Comparison of ENCODE assay signal across 22 cellular contexts in the genomic region with DNA sequence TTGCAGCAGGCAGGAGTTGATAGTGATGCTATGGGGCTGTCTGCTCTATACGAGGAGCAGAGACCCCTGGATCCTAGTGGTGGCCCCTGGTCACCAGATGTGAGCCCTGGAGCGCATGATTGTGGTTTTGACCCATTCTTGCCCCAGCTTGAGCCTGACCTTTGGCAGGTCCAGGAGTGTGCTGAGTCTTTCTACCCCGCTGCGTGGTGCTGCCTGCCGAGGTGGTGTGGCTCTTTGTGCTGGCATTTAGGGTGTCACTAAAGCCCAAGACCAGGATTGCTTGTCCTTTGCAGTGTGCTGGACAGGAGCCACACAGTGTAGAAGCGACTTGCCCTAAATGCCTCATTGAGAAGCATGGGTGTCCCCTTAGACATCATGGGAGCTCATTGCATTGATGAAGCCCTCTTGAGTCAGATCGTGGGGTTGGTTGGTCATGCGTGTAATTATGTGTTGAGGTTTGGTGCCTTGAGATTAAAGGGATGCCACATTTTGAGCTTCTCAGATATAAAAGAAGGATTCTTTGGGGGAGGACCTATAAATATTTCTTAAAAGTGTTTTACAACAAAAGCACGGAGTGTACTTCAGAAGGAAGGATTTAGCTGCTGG.
DNase-seq lines count a peak whose midpoint lies in the region; ATAC-seq, FAIRE-seq and TF ChIP-seq lines count a peak whose summit lies in the region.
"Had no signal": no experiment of that assay in that cellular context is flagged by ENCODE, and none has a peak within 500 bp of the region (broad histone marks: within the 10 kb centered on the region; RNA-seq: fewer than 3 reads in every experiment).

No MANE protein-coding gene starts in this region.

- peak; percentile 2 for FAIRE-seq in RCC 7860 (lab: Jason Lieb, UNC)
- FAIRE-seq: HTR-8/SVneo had no signal

- ATAC-seq in GM18502 (IDR thresholded peaks at IDR 0.05; ENCODE audit: poor library complexity, unreplicated experiment) = no peak
- ATAC-seq: PC-3, Right ventricle myocardium inferior, SK-N-SH treated with all-trans-retinoic acid at 6 μM for 48 hours had no signal

- peak overlapping the region; percentile 9 for H3K27ac Mint-ChIP-seq in progenitor cell of endocrine pancreas
- H3K27ac Mint-ChIP-seq: B cell, H9, HFFc6 had no signal

- no peaks in the 10 kb centered on the region for H3K9me3 Mint-ChIP-seq in progenitor cell of endocrine pancreas (ENCODE audit: low read depth)
- H3K9me3 Mint-ChIP-seq: HFFc6 had no signal

- H3K4me1 Mint-ChIP-seq in progenitor cell of endocrine pancreas (ENCODE audit: low read depth) = peaks cover 22% of the 10 kb centered on the region
- H3K4me1 Mint-ChIP-seq: B cell had no signal

- H3K27ac ChIP-seq in caudate nucleus (ENCODE audit: low read depth, low read length) = no peak overlapping the region
- H3K27ac ChIP-seq: GM23248, SJCRH30 had no signal

- DNase-seq in RCC 7860 (ENCODE audit: low spot score) (peak; percentile 39), glomerular visceral epithelial cell (ENCODE audit: extremely low spot score) (peak; percentile 30), progenitor cell of endocrine pancreas (ENCODE audit: low spot score, unreplicated experiment) (no peak), T-helper 9 cell (no peak), caudate nucleus (lab: John Stamatoyannopoulos, UW) (no peak)
- DNase-seq in stimulated activated CD4-positive, alpha-beta T cell treated with anti-CD3 and anti-CD28 coated beads, Interleukin-15, amount 100 ng/mL, for 24 hours = no peak
- DNase-seq: GM23248, H9, HFFc6, KG1, MG63, NCI-H2029, NCI-H446, NCI-H524 treated with DMSO at 0.1 percent for 48 hours, NCI-H774, PC-3, SJCRH30 had no signal

- H3K4me3 Mint-ChIP-seq in progenitor cell of endocrine pancreas (ENCODE audit: low read depth) = no peak overlapping the region
- H3K4me3 Mint-ChIP-seq: B cell, H9, HFFc6 had no signal

- TF ChIP-seq CTCF in progenitor cell of endocrine pancreas (IDR thresholded peaks at IDR 0.05; ENCODE audit: unreplicated experiment) = no peak

- no peaks in the 10 kb centered on the region for H3K27me3 Mint-ChIP-seq in progenitor cell of endocrine pancreas

- H3K36me3 Mint-ChIP-seq in progenitor cell of endocrine pancreas (ENCODE audit: insufficient read depth) = no peaks in the 10 kb centered on the region

Comparison
In these comparisons a context has a peak if more than half of its experiments do, and no peak if none do; other contexts are left out.
1. DNase-seq: peak in RCC 7860 (single experiment) and glomerular visceral epithelial cell (single experiment); none in progenitor cell of endocrine pancreas (single experiment), T-helper 9 cell (single experiment), stimulated activated CD4-positive, alpha-beta T cell treated with anti-CD3 and anti-CD28 coated beads, Interleukin-15, amount 100 ng/mL, for 24 hours (single experiment) and caudate nucleus (0 of 61).